ENCODE assay signal across 10 cellular contexts in the genomic region with DNA sequence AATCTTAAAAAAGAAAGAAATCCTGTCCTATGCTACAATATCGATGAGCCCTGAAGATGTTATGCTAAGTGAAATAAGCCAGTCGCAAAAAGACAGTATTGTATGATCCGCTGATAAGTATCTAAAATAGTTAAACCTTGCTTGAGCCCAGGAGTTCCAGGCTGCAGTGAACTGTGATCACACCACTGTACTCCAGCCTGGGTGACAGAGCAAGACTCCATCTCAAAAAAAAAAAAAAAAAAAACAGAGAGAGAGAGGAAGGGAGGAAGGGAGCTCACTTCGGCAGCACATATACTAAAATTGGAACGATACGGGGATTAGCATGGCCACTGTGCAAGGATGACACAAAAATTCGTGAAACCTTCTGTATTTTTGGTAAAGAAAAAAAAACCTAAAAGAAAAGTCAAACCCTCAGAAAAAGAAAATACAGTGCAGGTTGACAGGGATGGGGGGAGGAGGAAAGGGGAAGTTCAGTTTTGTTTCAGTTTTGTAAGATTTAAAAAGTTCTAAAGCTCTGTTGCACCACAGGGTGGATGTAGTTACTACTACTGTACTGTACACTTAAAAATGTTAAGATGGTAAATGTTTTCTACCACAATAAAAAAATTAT. TPM values are rescaled to one million over a fixed set of nuclear protein-coding genes. Genes with fewer than 3 reads are reported as not detected.
DNase-seq lines count a peak whose midpoint lies in the region; ATAC-seq and TF ChIP-seq lines count a peak whose summit lies in the region.
"Had no signal": no experiment of that assay in that cellular context is flagged by ENCODE, and none has a peak within 500 bp of the region (broad histone marks: within the 10 kb centered on the region; RNA-seq: fewer than 3 reads in every experiment).

No MANE protein-coding gene starts in this region.

- no peak for TF ChIP-seq CTCF in KMS-11 (conservative IDR thresholded peaks at IDR 0.05; ENCODE audit: low read depth, low read length)

- no peak for ATAC-seq in activated T-cell treated with anti-CD3 and anti-CD28 coated beads, Interleukin-2, amount 50 U/mL, for 4 hours
- no peak for ATAC-seq in activated T-helper 17 cell treated with anti-CD3 and anti-CD28 coated beads, Interleukin-2, amount 50 U/mL, for 72 hours (replicated peaks)
- no peak for ATAC-seq in stimulated activated naive CD8-positive, alpha-beta T cell treated with anti-CD3 and anti-CD28 coated beads, Interleukin-15, amount 100 ng/mL, for 72 hours
- ATAC-seq: sciatic nerve had no signal

- peaks cover 64% of the 10 kb centered on the region for H3K4me1 ChIP-seq in KMS-11 (ENCODE audit: low read depth, poor library complexity, severe bottlenecking)

- H3K4me3 ChIP-seq in KMS-11 (IDR thresholded peaks at IDR 0.05; ENCODE audit: insufficient read depth, low read depth, low read length): no peak overlapping the region

- no peaks in the 10 kb centered on the region for H3K27me3 Mint-ChIP-seq in activated T-cell treated with anti-CD3 and anti-CD28 coated beads, Interleukin-2, amount 50 U/mL, for 4 hours (ENCODE audit: low read depth)
- no peaks in the 10 kb centered on the region for H3K27me3 Mint-ChIP-seq in activated T-helper 17 cell treated with anti-CD3 and anti-CD28 coated beads, Interleukin-2, amount 50 U/mL, for 72 hours
- H3K27me3 Mint-ChIP-seq in stimulated activated naive CD8-positive, alpha-beta T cell treated with anti-CD3 and anti-CD28 coated beads, Interleukin-15, amount 100 ng/mL, for 72 hours: no peaks in the 10 kb centered on the region

- H3K36me3 Mint-ChIP-seq in activated T-cell treated with anti-CD3 and anti-CD28 coated beads, Interleukin-2, amount 50 U/mL, for 4 hours (ENCODE audit: insufficient read depth): peaks cover 24% of the 10 kb centered on the region
- peaks cover 82% of the 10 kb centered on the region for H3K36me3 Mint-ChIP-seq in activated T-helper 17 cell treated with anti-CD3 and anti-CD28 coated beads, Interleukin-2, amount 50 U/mL, for 72 hours (ENCODE audit: low read depth)

- no peaks in the 10 kb centered on the region for H4K20me1 ChIP-seq in KMS-11 (ENCODE audit: insufficient read depth)

- H3K4me2 ChIP-seq in KMS-11: peak overlapping the region; percentile 2; the same call in 1 of the 2 replicates

- H3K4me3 Mint-ChIP-seq in activated T-cell treated with anti-CD3 and anti-CD28 coated beads, Interleukin-2, amount 50 U/mL, for 4 hours: peak overlapping the region; percentile 60
- H3K4me3 Mint-ChIP-seq in activated T-helper 17 cell treated with anti-CD3 and anti-CD28 coated beads, Interleukin-2, amount 50 U/mL, for 72 hours: no peak overlapping the region
- H3K4me3 Mint-ChIP-seq in stimulated activated naive CD8-positive, alpha-beta T cell treated with anti-CD3 and anti-CD28 coated beads, Interleukin-15, amount 100 ng/mL, for 72 hours: peak overlapping the region; percentile 9 to 32

- H3K36me3 ChIP-seq in KMS-11 (ENCODE audit: insufficient read depth): peaks cover 10% of the 10 kb centered on the region; the same call in 1 of the 2 replicates

- H2AFZ ChIP-seq in KMS-11 (ENCODE audit: low read depth): no peak overlapping the region

- H3K4me1 Mint-ChIP-seq in activated T-cell treated with anti-CD3 and anti-CD28 coated beads, Interleukin-2, amount 50 U/mL, for 4 hours (ENCODE audit: low read depth): peaks cover 43% of the 10 kb centered on the region
- peaks cover 30% of the 10 kb centered on the region for H3K4me1 Mint-ChIP-seq in activated T-helper 17 cell treated with anti-CD3 and anti-CD28 coated beads, Interleukin-2, amount 50 U/mL, for 72 hours
- H3K4me1 Mint-ChIP-seq in stimulated activated naive CD8-positive, alpha-beta T cell treated with anti-CD3 and anti-CD28 coated beads, Interleukin-15, amount 100 ng/mL, for 72 hours: peaks cover 47% of the 10 kb centered on the region

- H3K79me2 ChIP-seq in KMS-11 (ENCODE audit: insufficient read depth, low read depth): peaks cover 80% of the 10 kb centered on the region

- H3K9ac ChIP-seq in KMS-11: no peak overlapping the region

- H3K27ac ChIP-seq in KMS-11: no peak overlapping the region

- H3K9me3 Mint-ChIP-seq in activated T-cell treated with anti-CD3 and anti-CD28 coated beads, Interleukin-2, amount 50 U/mL, for 4 hours: no peaks in the 10 kb centered on the region
- H3K9me3 Mint-ChIP-seq in activated T-helper 17 cell treated with anti-CD3 and anti-CD28 coated beads, Interleukin-2, amount 50 U/mL, for 72 hours: no peaks in the 10 kb centered on the region
- no peaks in the 10 kb centered on the region for H3K9me3 Mint-ChIP-seq in stimulated activated naive CD8-positive, alpha-beta T cell treated with anti-CD3 and anti-CD28 coated beads, Interleukin-15, amount 100 ng/mL, for 72 hours

- no peaks in the 10 kb centered on the region for H3K27me3 ChIP-seq in KMS-11 (ENCODE audit: insufficient read depth, low read depth)

- peak overlapping the region; percentile 68 for H3K27ac Mint-ChIP-seq in activated T-helper 17 cell treated with anti-CD3 and anti-CD28 coated beads, Interleukin-2, amount 50 U/mL, for 72 hours
- peak overlapping the region; percentile 8 to 81 for H3K27ac Mint-ChIP-seq in stimulated activated naive CD8-positive, alpha-beta T cell treated with anti-CD3 and anti-CD28 coated beads, Interleukin-15, amount 100 ng/mL, for 72 hours

- no peak for DNase-seq in activated T-cell treated with anti-CD3 and anti-CD28 coated beads, Interleukin-2, amount 50 U/mL, for 4 hours
- DNase-seq in activated T-cell treated with anti-CD3 and anti-CD28 coated beads for 4 hours (no peak), NCI-H446 treated with DMSO at 0.1 percent for 48 hours (lab: John Stamatoyannopoulos, UW) (no peak), NCI-H2196 treated with DMSO at 0.1 percent for 48 hours (lab: John Stamatoyannopoulos, UW; ENCODE audit: unreplicated experiment) (no peak), NCI-H1092 treated with DMSO at 0.1 percent for 48 hours (lab: John Stamatoyannopoulos, UW) (no peak)
- DNase-seq in stimulated activated naive CD8-positive, alpha-beta T cell treated with anti-CD3 and anti-CD28 coated beads, Interleukin-15, amount 100 ng/mL, for 72 hours: no peak
- DNase-seq: stimulated activated naive CD4-positive, alpha-beta T cell treated with Interleukin-2 at 50 U/mL for 16 hours had no signal

RNA-seq across cellular contexts. Expression of a gene that starts 8.4 kb away (rescaled TPM):
- 100 to 1,000 TPM; 111 to 114 (median 114) TPM for total RNA-seq in activated T-cell treated with anti-CD3 and anti-CD28 coated beads, Interleukin-2, amount 50 U/mL, for 4 hours
- total RNA-seq in activated T-helper 17 cell treated with anti-CD3 and anti-CD28 coated beads, Interleukin-2, amount 50 U/mL, for 72 hours: 10 to 100 TPM; 87.5 TPM

RNA-seq across cellular contexts. Expression of a gene that starts 29.0 kb away (rescaled TPM):
- total RNA-seq in activated T-cell treated with anti-CD3 and anti-CD28 coated beads, Interleukin-2, amount 50 U/mL, for 4 hours: 10 to 100 TPM in 1 of 3 donors, 1 to 10 TPM in 2; 7.8 to 10.2 (median 8.6) TPM
- total RNA-seq in activated T-helper 17 cell treated with anti-CD3 and anti-CD28 coated beads, Interleukin-2, amount 50 U/mL, for 72 hours: 10 to 100 TPM in 1 of 2 donors, 1 to 10 TPM in 1; 6.7 to 11.6 TPM

RNA-seq across cellular contexts. Expression of a gene that starts 31.8 kb away (rescaled TPM):
- 10 to 100 TPM; 58.8 to 69.3 (median 65.0) TPM for total RNA-seq in activated T-cell treated with anti-CD3 and anti-CD28 coated beads, Interleukin-2, amount 50 U/mL, for 4 hours
- 10 to 100 TPM; 56.9 to 57.2 TPM for total RNA-seq in activated T-helper 17 cell treated with anti-CD3 and anti-CD28 coated beads, Interleukin-2, amount 50 U/mL, for 72 hours

RNA-seq across cellular contexts. Expression of a gene that starts 45.7 kb away (rescaled TPM):
- 10 to 100 TPM; 23.2 to 24.9 (median 24.7) TPM for total RNA-seq in activated T-cell treated with anti-CD3 and anti-CD28 coated beads, Interleukin-2, amount 50 U/mL, for 4 hours
- 10 to 100 TPM; 19.8 to 27.7 TPM for total RNA-seq in activated T-helper 17 cell treated with anti-CD3 and anti-CD28 coated beads, Interleukin-2, amount 50 U/mL, for 72 hours

RNA-seq across cellular contexts. Expression of a gene that starts 46.0 kb away (rescaled TPM):
- 100 to 1,000 TPM; 128 to 137 (median 129) TPM for total RNA-seq in activated T-cell treated with anti-CD3 and anti-CD28 coated beads, Interleukin-2, amount 50 U/mL, for 4 hours
- total RNA-seq in activated T-helper 17 cell treated with anti-CD3 and anti-CD28 coated beads, Interleukin-2, amount 50 U/mL, for 72 hours: 10 to 100 TPM; 41.4 to 52.0 TPM
